In the genomic region with DNA sequence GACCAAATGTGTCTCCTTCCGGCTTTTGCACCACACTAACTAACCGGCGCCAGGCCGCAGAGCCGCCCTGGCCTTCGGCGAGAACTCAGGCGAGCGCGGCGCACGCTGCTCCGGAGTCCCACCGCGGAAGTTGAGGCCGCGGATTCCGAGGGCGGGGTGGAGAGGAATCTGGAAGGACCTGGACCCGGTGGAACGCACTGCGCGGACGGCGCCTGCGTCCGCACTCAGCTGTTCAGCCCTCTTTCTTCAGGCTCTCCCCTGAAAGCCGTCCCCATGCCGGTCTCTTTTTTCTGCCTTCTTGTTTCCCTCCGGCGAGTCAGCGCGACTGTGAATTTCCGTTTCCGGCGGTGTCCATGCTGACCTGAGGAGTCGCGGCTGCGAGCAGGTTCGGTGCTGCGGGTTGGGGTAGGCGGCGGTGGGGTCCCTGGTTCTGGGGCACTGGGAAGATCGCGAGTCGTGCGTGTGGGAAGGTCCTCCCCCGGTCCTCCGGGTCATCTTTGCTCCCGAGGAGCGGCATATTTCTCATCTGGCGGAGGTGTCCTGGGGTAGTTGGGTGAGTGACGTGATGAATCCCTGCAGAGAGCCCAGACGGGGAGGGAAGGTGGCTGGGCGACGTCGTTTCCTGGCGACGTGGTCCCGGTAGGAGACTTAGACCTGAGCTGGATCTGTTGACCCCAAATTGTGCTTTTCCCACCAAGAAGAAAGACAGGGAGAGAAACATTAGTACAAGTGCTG, we compare ENCODE assay signal across 8 cellular contexts. TPM values are rescaled to one million over a fixed set of nuclear protein-coding genes. Genes with fewer than 3 reads are reported as not detected.
DNase-seq lines count a peak whose midpoint lies in the region; ATAC-seq and TF ChIP-seq lines count a peak whose summit lies in the region.

A gene with protein sequence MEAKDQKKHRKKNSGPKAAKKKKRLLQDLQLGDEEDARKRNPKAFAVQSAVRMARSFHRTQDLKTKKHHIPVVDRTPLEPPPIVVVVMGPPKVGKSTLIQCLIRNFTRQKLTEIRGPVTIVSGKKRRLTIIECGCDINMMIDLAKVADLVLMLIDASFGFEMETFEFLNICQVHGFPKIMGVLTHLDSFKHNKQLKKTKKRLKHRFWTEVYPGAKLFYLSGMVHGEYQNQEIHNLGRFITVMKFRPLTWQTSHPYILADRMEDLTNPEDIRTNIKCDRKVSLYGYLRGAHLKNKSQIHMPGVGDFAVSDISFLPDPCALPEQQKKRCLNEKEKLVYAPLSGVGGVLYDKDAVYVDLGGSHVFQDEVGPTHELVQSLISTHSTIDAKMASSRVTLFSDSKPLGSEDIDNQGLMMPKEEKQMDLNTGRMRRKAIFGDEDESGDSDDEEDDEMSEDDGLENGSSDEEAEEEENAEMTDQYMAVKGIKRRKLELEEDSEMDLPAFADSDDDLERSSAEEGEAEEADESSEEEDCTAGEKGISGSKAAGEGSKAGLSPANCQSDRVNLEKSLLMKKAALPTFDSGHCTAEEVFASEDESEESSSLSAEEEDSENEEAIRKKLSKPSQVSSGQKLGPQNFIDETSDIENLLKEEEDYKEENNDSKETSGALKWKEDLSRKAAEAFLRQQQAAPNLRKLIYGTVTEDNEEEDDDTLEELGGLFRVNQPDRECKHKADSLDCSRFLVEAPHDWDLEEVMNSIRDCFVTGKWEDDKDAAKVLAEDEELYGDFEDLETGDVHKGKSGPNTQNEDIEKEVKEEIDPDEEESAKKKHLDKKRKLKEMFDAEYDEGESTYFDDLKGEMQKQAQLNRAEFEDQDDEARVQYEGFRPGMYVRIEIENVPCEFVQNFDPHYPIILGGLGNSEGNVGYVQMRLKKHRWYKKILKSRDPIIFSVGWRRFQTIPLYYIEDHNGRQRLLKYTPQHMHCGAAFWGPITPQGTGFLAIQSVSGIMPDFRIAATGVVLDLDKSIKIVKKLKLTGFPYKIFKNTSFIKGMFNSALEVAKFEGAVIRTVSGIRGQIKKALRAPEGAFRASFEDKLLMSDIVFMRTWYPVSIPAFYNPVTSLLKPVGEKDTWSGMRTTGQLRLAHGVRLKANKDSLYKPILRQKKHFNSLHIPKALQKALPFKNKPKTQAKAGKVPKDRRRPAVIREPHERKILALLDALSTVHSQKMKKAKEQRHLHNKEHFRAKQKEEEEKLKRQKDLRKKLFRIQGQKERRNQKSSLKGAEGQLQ (plus strand): TSS at position 350 of the 735 bp plus-strand sequence. CDS start 1,600 bp downstream, outside the sequence.

- H3K36me3 ChIP-seq in KOPT-K1 (ENCODE audit: insufficient read depth, low read length) (peaks cover 36% of the 10 kb centered on the region), Peyer's patch (peaks cover 0 to 20% (median 0%) of the 10 kb centered on the region in 3 donors), muscle layer of colon (ENCODE audit: insufficient read depth, low read length) (peaks cover 12% of the 10 kb centered on the region)

- H3K27ac ChIP-seq in KOPT-K1 (ENCODE audit: low read depth, low read length, poor library complexity, severe bottlenecking) (peak within 1 kb of the TSS; percentile 82), Peyer's patch (peak within 1 kb of the TSS; percentile 87 to 95 (median 90)), muscle layer of colon (ENCODE audit: low read depth, low read length) (peak within 1 kb of the TSS; percentile 95)

- no peaks in the 10 kb centered on the region for H3K9me3 ChIP-seq in KOPT-K1 (ENCODE audit: insufficient read depth, low read length, poor library complexity, severe bottlenecking)
- no peaks in the 10 kb centered on the region for H3K9me3 ChIP-seq in Peyer's patch
- no peaks in the 10 kb centered on the region for H3K9me3 ChIP-seq in muscle layer of colon (ENCODE audit: low read length)

- TF ChIP-seq CTCF in Peyer's patch (IDR thresholded peaks at IDR 0.05), result peak in 1 of 6 experiments; percentile 4

- ATAC-seq in GM21825 (IDR thresholded peaks at IDR 0.05; ENCODE audit: unreplicated experiment) (peak; percentile 96), esophagus mucosa (peak; percentile 97)

- no peaks in the 10 kb centered on the region for H3K27me3 ChIP-seq in Peyer's patch
- H3K27me3 ChIP-seq in muscle layer of colon (ENCODE audit: control insufficient read depth in 1 of 2, insufficient read depth in 2 of 2, low read length in 2 of 2), result no peaks in the 10 kb centered on the region

- DNase-seq in DMS79 treated with DMSO at 0.1 percent for 48 hours (lab: John Stamatoyannopoulos, UW), result peak; percentile 66
- peak; percentile 83 to 94 (median 92) for DNase-seq in Peyer's patch
- DNase-seq in activated T-cell treated with anti-CD3 and anti-CD28 coated beads, Interleukin-2, amount 50 U/mL, for 48 hours, result peak; percentile 94
- DNase-seq in stimulated activated CD8-positive, alpha-beta memory T cell treated with anti-CD3 and anti-CD28 coated beads, Interleukin-7, amount 100 ng/mL, for 1 hour (ENCODE audit: low read depth in 2 of 2), result peak; percentile 70 to 73

- TF ChIP-seq POLR2A in Peyer's patch (IDR thresholded peaks at IDR 0.05), result peak; percentile 75 to 79

- H3K4me3 ChIP-seq in Peyer's patch (peak within 1 kb of the TSS; percentile 77 to 89 (median 79)), muscle layer of colon (ENCODE audit: low read depth in 1 of 2, low read length in 2 of 2) (peak within 1 kb of the TSS; percentile 79 to 99)

- peaks cover 0 to 6% (median 2%) of the 10 kb centered on the region in 4 donors for H3K4me1 ChIP-seq in Peyer's patch
- H3K4me1 ChIP-seq in muscle layer of colon (ENCODE audit: insufficient read depth, low read length), result peaks cover 5% of the 10 kb centered on the region

- peak within 1 kb of the TSS; percentile 76 for H3K9ac ChIP-seq in muscle layer of colon (ENCODE audit: low read length)

RNA-seq across cellular contexts. Expression of the gene that starts here (rescaled TPM):
- total RNA-seq in Peyer's patch (10 to 100 TPM in 3 of 4 donors, 1 to 10 TPM in 1; 9.6 to 23.9 (median 11.6) TPM), esophagus mucosa (10.0 TPM)

Comparison
In these comparisons a context has a peak if more than half of its experiments do, and no peak if none do; other contexts are left out.
1. Peak in every context shown above with its lines: DNase-seq, ATAC-seq, H3K4me3 ChIP-seq and H3K27ac ChIP-seq.